Comparison of ENCODE assay signal across 26 cellular contexts in the genomic region with DNA sequence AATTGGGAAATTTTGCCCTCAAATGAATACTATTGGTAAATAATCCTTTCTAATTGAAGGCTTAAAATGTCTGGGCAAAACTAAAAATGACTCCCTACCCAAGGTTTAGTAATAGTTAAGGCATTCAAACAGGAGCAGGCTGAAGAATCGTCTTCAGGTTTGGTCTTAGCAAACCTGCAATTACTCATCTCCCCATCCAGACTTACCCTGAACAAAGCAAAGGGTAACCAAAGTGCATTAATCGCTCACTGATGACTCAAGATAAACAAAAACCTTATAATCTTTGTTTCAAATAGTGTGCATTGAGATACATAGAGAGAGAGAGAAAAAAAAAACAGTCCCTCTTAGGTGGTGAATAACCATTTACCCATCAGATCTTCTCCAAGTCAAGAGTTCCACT.
DNase-seq lines count a peak whose midpoint lies in the region; ATAC-seq and TF ChIP-seq lines count a peak whose summit lies in the region.
"Had no signal": no experiment of that assay in that cellular context is flagged by ENCODE, and none has a peak within 500 bp of the region (broad histone marks: within the 10 kb centered on the region; RNA-seq: fewer than 3 reads in every experiment).

No MANE protein-coding gene starts in this region.

- H3F3A ChIP-seq in PC-3 (ENCODE audit: low read length, unreplicated experiment), result no peaks in the 10 kb centered on the region

- peak overlapping the region; percentile 48 for H3K4me2 ChIP-seq in PC-3 (ENCODE audit: low read length)
- H3K4me2 ChIP-seq: BLaER1 treated with 17β-estradiol and CSF1 and Interleukin-3, amounts not matched to agents 10 nM and 100 nM; KMS-11 had no signal

- H3K27me3 ChIP-seq in PC-3 (ENCODE audit: low read length), result peaks cover 9% of the 10 kb centered on the region; the same call in 1 of the 2 replicates
- no peaks in the 10 kb centered on the region for H3K27me3 ChIP-seq in kidney epithelial cell (ENCODE audit: control insufficient read depth, insufficient read depth, low read length)
- H3K27me3 ChIP-seq: BLaER1 treated with 17β-estradiol and CSF1 and Interleukin-3, amounts not matched to agents 10 nM and 100 nM; cardiac muscle cell; right atrium auricular region had no signal

- intact Hi-C loops in Calu3 (cut with micrococcal nuclease; ENCODE audit: unreplicated experiment) (loop anchor here (1.0 kb wide), 1 partner anchor 101 kb away; no protein-coding TSS in a partner anchor), PC-3 (cut with micrococcal nuclease) (no loop called here)

- H4K20me1 ChIP-seq in PC-3 (ENCODE audit: low read length), result no peaks in the 10 kb centered on the region
- H4K20me1 ChIP-seq: BLaER1 treated with 17β-estradiol and CSF1 and Interleukin-3, amounts not matched to agents 10 nM and 100 nM had no signal

- peak overlapping the region; percentile 93 for H3K27ac Mint-ChIP-seq in Calu3 (ENCODE audit: unreplicated experiment)
- H3K27ac Mint-ChIP-seq in natural killer cell treated with Interleukin-12 subunit alpha and Interleukin-12 subunit beta and Interleukin-15 and Interleukin-18, amount 100 ng/mL, for 72 hours, result no peak overlapping the region
- H3K27ac Mint-ChIP-seq in progenitor cell of endocrine pancreas, result no peak overlapping the region
- H3K27ac Mint-ChIP-seq: activated T-helper 2 cell treated with anti-CD3 and anti-CD28 coated beads, Interferon-gamma antibody, Interleukin-2, Interleukin-4, amounts not matched to agents 10 μg/mL and 5 μg/mL and 100 μg/mL, durations not matched to agents 14 hours and 24 hours and 36 hours; HFFc6 had no signal

- no peaks in the 10 kb centered on the region for H3K9me2 ChIP-seq in PC-3 (replicated peaks; ENCODE audit: low read length)

- H3K27me3 Mint-ChIP-seq in Calu3 (ENCODE audit: unreplicated experiment), result no peaks in the 10 kb centered on the region
- no peaks in the 10 kb centered on the region for H3K27me3 Mint-ChIP-seq in natural killer cell treated with Interleukin-12 subunit alpha and Interleukin-12 subunit beta and Interleukin-15 and Interleukin-18, amount 100 ng/mL, for 72 hours
- H3K27me3 Mint-ChIP-seq in progenitor cell of endocrine pancreas, result no peaks in the 10 kb centered on the region

- POLR2A ChIA-PET in PC-3 (lab: Charles Lee; ENCODE audit: unreplicated experiment), result no interaction called here

- no peak for ATAC-seq in PC-3
- ATAC-seq in natural killer cell treated with Interleukin-12 subunit alpha and Interleukin-12 subunit beta and Interleukin-15 and Interleukin-18, amount 100 ng/mL, for 72 hours, result no peak
- ATAC-seq: left ventricle myocardium superior, mucosa of descending colon, Panc1 had no signal

- H3K4me1 Mint-ChIP-seq in Calu3 (ENCODE audit: low read depth, unreplicated experiment) (peaks cover 35% of the 10 kb centered on the region), progenitor cell of endocrine pancreas (ENCODE audit: low read depth) (no peaks in the 10 kb centered on the region)
- no peaks in the 10 kb centered on the region for H3K4me1 Mint-ChIP-seq in natural killer cell treated with Interleukin-12 subunit alpha and Interleukin-12 subunit beta and Interleukin-15 and Interleukin-18, amount 100 ng/mL, for 72 hours (ENCODE audit: low read depth in 2 of 2)

- H3K36me3 Mint-ChIP-seq in Calu3 (ENCODE audit: insufficient read depth, unreplicated experiment) (peaks cover 7% of the 10 kb centered on the region), progenitor cell of endocrine pancreas (ENCODE audit: insufficient read depth) (no peaks in the 10 kb centered on the region)
- peaks cover 5% of the 10 kb centered on the region for H3K36me3 Mint-ChIP-seq in natural killer cell treated with Interleukin-12 subunit alpha and Interleukin-12 subunit beta and Interleukin-15 and Interleukin-18, amount 100 ng/mL, for 72 hours

- H3K9ac ChIP-seq in PC-3 (ENCODE audit: low read length), result no peak overlapping the region
- H3K9ac ChIP-seq: BLaER1 treated with 17β-estradiol and CSF1 and Interleukin-3, amounts not matched to agents 10 nM and 100 nM; KMS-11 had no signal

- DNase-seq in Calu3, result peak; percentile 17
- peak; percentile 89 for DNase-seq in PC-3
- peak; percentile 98 for DNase-seq in epithelial cell of esophagus (ENCODE audit: low read depth)
- DNase-seq in kidney epithelial cell (ENCODE audit: low read depth), result peak; percentile 92
- no peak for DNase-seq in stimulated activated CD4-positive, alpha-beta T cell treated with anti-CD3 and anti-CD28 coated beads, Interleukin-4, amount 100 ng/mL, for 1 hour
- DNase-seq in natural killer cell treated with Interleukin-12 subunit alpha and Interleukin-12 subunit beta and Interleukin-15 and Interleukin-18, amount 100 ng/mL, for 72 hours (ENCODE audit: low spot score), result no peak
- DNase-seq in progenitor cell of endocrine pancreas (ENCODE audit: low spot score, unreplicated experiment), result no peak
- DNase-seq in midbrain (lab: John Stamatoyannopoulos, UW), result no peak
- DNase-seq: activated CD4-positive, alpha-beta T cell treated with anti-CD3 and anti-CD28 coated beads, Interleukin-2, amount 50 U/mL, for 1 hour; dermis blood vessel endothelial cell; GDM1; glutamatergic neuron; HFFc6; left ventricle myocardium superior; mucosa of descending colon; NCI-H1930; stimulated activated CD4-positive, alpha-beta T cell treated with anti-CD3 and anti-CD28 coated beads, Interleukin-15, amount 100 ng/mL, for 24 hours; substantia nigra; T-helper 2 cell; WERI-Rb-1 had no signal

- BruUV-seq in Calu3 (replicated peaks; lab: Mats Ljungman, UMichigan), result no TSS peak
- BruUV-seq in PC-3 (replicated peaks; lab: Mats Ljungman, UMichigan), result no TSS peak

- H3K4me3 ChIP-seq in PC-3 (ENCODE audit: low read length) (no peak overlapping the region), epithelial cell of esophagus (ENCODE audit: low read length) (no peak overlapping the region), kidney epithelial cell (ENCODE audit: low read depth, low read length) (no peak overlapping the region)
- H3K4me3 ChIP-seq: BLaER1 treated with 17β-estradiol and CSF1 and Interleukin-3, amounts not matched to agents 10 nM and 100 nM; cardiac muscle cell; mucosa of descending colon; right atrium auricular region had no signal

- H3K27ac ChIP-seq in PC-3 (ENCODE audit: low read length), result peak overlapping the region; percentile 15; the same call in 1 of the 2 replicates
- H3K27ac ChIP-seq: BLaER1 treated with 17β-estradiol and CSF1 and Interleukin-3, amounts not matched to agents 10 nM and 100 nM; cardiac muscle cell; KMS-11; right atrium auricular region; WERI-Rb-1 had no signal

- H2AFZ ChIP-seq in PC-3 (ENCODE audit: low read length), result no peak overlapping the region

- TF ChIP-seq CTCF in Calu3 (IDR thresholded peaks at IDR 0.05; ENCODE audit: unreplicated experiment), result no peak
- no peak for TF ChIP-seq CTCF in PC-3 (conservative IDR thresholded peaks at IDR 0.05; ENCODE audit: low read depth, low read length)
- TF ChIP-seq CTCF in epithelial cell of esophagus (IDR thresholded peaks at IDR 0.05; ENCODE audit: insufficient read depth, low read depth, low read length, missing control alignments), result no peak
- no peak for TF ChIP-seq CTCF in kidney epithelial cell (IDR thresholded peaks at IDR 0.05; ENCODE audit: insufficient read depth, low read length, poor library complexity, severe bottlenecking)
- TF ChIP-seq CTCF in progenitor cell of endocrine pancreas (IDR thresholded peaks at IDR 0.05; ENCODE audit: unreplicated experiment), result no peak

- CTCF ChIA-PET in Calu3 (lab: Charles Lee), result no interaction called here
- CTCF ChIA-PET in PC-3 (lab: Charles Lee), result no interaction called here

- H3K36me3 ChIP-seq in PC-3 (ENCODE audit: low read depth, low read length), result no peaks in the 10 kb centered on the region
- H3K36me3 ChIP-seq in kidney epithelial cell (ENCODE audit: control insufficient read depth, insufficient read depth, low read length), result no peaks in the 10 kb centered on the region
- H3K36me3 ChIP-seq: BLaER1 treated with 17β-estradiol and CSF1 and Interleukin-3, amounts not matched to agents 10 nM and 100 nM; cardiac muscle cell; right atrium auricular region; WERI-Rb-1 had no signal

- H3K79me2 ChIP-seq in PC-3 (ENCODE audit: low read length), result no peaks in the 10 kb centered on the region

- H3K4me1 ChIP-seq in PC-3 (ENCODE audit: insufficient read depth, low read length), result peaks cover 24% of the 10 kb centered on the region
- H3K4me1 ChIP-seq: BLaER1 treated with 17β-estradiol and CSF1 and Interleukin-3, amounts not matched to agents 10 nM and 100 nM; right atrium auricular region had no signal

- no peak overlapping the region for H3K4me3 Mint-ChIP-seq in Calu3 (ENCODE audit: low read depth, unreplicated experiment)
- H3K4me3 Mint-ChIP-seq in natural killer cell treated with Interleukin-12 subunit alpha and Interleukin-12 subunit beta and Interleukin-15 and Interleukin-18, amount 100 ng/mL, for 72 hours, result no peak overlapping the region
- no peak overlapping the region for H3K4me3 Mint-ChIP-seq in progenitor cell of endocrine pancreas (ENCODE audit: low read depth)
- H3K4me3 Mint-ChIP-seq: HFFc6 had no signal

- H3K9me3 ChIP-seq in PC-3 (ENCODE audit: low read length), result no peaks in the 10 kb centered on the region
- H3K9me3 ChIP-seq: BLaER1 treated with 17β-estradiol and CSF1 and Interleukin-3, amounts not matched to agents 10 nM and 100 nM; mucosa of descending colon; right atrium auricular region had no signal

- H3K9me3 Mint-ChIP-seq in Calu3 (ENCODE audit: low read depth, unreplicated experiment) (peaks cover 8% of the 10 kb centered on the region), progenitor cell of endocrine pancreas (ENCODE audit: low read depth) (no peaks in the 10 kb centered on the region)
- H3K9me3 Mint-ChIP-seq in natural killer cell treated with Interleukin-12 subunit alpha and Interleukin-12 subunit beta and Interleukin-15 and Interleukin-18, amount 100 ng/mL, for 72 hours, result peaks cover 18% of the 10 kb centered on the region

Comparison
In these comparisons a context has a peak if more than half of its experiments do, and no peak if none do; other contexts are left out.
1. DNase-seq: peak in Calu3 (single experiment), PC-3 (single experiment), epithelial cell of esophagus (single experiment) and kidney epithelial cell (single experiment); none in stimulated activated CD4-positive, alpha-beta T cell treated with anti-CD3 and anti-CD28 coated beads, Interleukin-4, amount 100 ng/mL, for 1 hour (single experiment), natural killer cell treated with Interleukin-12 subunit alpha and Interleukin-12 subunit beta and Interleukin-15 and Interleukin-18, amount 100 ng/mL, for 72 hours (single experiment), progenitor cell of endocrine pancreas (single experiment) and midbrain (single experiment).